In genomic region chr2:195498176-195498575, GRCh38 we compare ENCODE assay signal across 8 cellular contexts.
DNase-seq lines count a peak whose midpoint lies in the region; ATAC-seq and TF ChIP-seq lines count a peak whose summit lies in the region.

No MANE protein-coding gene starts in this region.

- TF ChIP-seq CTCF in heart left ventricle (IDR thresholded peaks at IDR 0.05) (peak in 8 of 12 donors; percentile 14 to 47 (median 32)), LNCAP (IDR thresholded peaks at IDR 0.05) (peak; percentile 30; the same call in 1 of the 2 replicates), foreskin keratinocyte (conservative IDR thresholded peaks at IDR 0.05) (peak; percentile 65)

- H3K27me3 ChIP-seq in heart left ventricle = no peaks in the 10 kb centered on the region
- H3K27me3 ChIP-seq in foreskin keratinocyte = no peaks in the 10 kb centered on the region

- H3K4me3 ChIP-seq in heart left ventricle = no peak overlapping the region

- no peaks in the 10 kb centered on the region for H3K36me3 ChIP-seq in heart left ventricle

- no peaks in the 10 kb centered on the region for H3K4me1 ChIP-seq in heart left ventricle
- H3K4me1 ChIP-seq in foreskin keratinocyte = no peaks in the 10 kb centered on the region

- peak in 2 of 5 donors; percentile 30 to 33 for DNase-seq in heart left ventricle
- DNase-seq in Right ventricle myocardium inferior (ENCODE audit: missing footprints) = no peak
- peak; percentile 50 for DNase-seq in activated T-cell treated with anti-CD3 and anti-CD28 coated beads for 1 hour (ENCODE audit: low read depth)
- DNase-seq in foreskin keratinocyte = peak in 1 of 2 donors; percentile 29
- DNase-seq in stimulated activated CD4-positive, alpha-beta T cell treated with anti-CD3 and anti-CD28 coated beads, Interleukin-1b, Interleukin-23, amount 100 ng/mL, for 4 hours (ENCODE audit: low read depth in 2 of 2) = peak; percentile 33 to 62
- no peak for DNase-seq in epidermal melanocyte (ENCODE audit: insufficient read length, low spot score)

- intact Hi-C loops in heart left ventricle (cut with DNase I) = loop anchor here in 5 of 10 donors (2.0 to 10.0 kb wide), 4 partner anchors 159 to 167 kb away; partner anchors contain the start of gene SLC39A10 (in 2 of the 5)
- intact Hi-C loops in Right ventricle myocardium inferior (cut with DNase I) = no loop called here

- ATAC-seq in heart left ventricle (no peak), Right ventricle myocardium inferior (no peak), foreskin keratinocyte (peak; percentile 31), HG03469 (IDR thresholded peaks at IDR 0.05; ENCODE audit: unreplicated experiment) (no peak)

- H3K9me3 ChIP-seq in heart left ventricle = no peaks in the 10 kb centered on the region

- no peak for TF ChIP-seq POLR2A in heart left ventricle (IDR thresholded peaks at IDR 0.05)

- no peak overlapping the region for H3K27ac ChIP-seq in heart left ventricle
- no peak overlapping the region for H3K27ac ChIP-seq in foreskin keratinocyte

Comparison
In these comparisons a context has a peak if more than half of its experiments do, and no peak if none do; other contexts are left out.
1. DNase-seq: peak in activated T-cell treated with anti-CD3 and anti-CD28 coated beads for 1 hour (single experiment) and stimulated activated CD4-positive, alpha-beta T cell treated with anti-CD3 and anti-CD28 coated beads, Interleukin-1b, Interleukin-23, amount 100 ng/mL, for 4 hours (2 of 2); none in Right ventricle myocardium inferior (single experiment) and epidermal melanocyte (single experiment).
2. Peak in every context shown above with its lines, with median percentiles within 50 percentile points of each other: CTCF ChIP-seq.